ENCODE assay signal across 7 cellular contexts in the genomic region with DNA sequence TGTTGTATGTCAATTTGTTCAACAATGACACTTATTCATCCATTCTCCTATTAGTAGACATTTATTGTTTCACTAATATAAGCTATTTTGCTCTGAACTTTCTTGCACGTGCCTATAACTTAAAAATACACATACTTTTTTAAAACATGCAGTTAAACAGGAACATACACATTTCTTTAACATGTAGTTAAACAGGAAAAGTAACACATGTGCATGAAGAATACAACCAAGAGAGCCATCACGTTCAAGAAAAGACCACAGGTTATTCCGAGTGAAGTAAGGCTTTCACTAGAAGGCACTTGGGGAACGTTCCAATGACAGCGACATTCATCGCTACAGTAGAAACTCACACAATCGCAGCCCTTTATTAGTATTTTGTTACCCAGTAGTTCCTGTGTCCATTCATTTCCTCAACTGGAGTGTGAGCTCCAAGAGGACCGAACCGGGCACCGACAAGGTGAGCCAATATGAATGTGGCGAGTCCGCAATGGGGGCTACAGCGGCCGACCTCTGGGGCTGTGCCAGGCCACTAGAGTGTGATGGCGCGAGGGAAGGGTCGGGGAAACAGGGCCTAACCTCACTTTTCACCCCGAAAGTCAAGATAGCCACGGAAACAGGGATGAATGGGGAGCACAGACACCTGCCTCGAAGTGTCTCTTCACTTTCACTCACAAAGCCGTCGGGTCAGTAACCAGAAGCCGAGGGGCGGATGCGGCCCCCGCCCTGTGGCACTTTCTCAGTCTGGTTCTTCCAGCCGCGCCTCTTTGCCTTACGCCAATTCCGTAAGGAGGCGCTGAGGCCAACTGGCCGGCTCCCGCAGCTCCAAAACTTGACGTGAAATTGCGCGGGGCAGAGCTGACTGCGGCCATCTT. TPM values are rescaled to one million over a fixed set of nuclear protein-coding genes. Genes with fewer than 3 reads are reported as not detected.
DNase-seq lines count a peak whose midpoint lies in the region; ATAC-seq and TF ChIP-seq lines count a peak whose summit lies in the region.

No MANE protein-coding gene starts in this region.

- intact Hi-C loops in sigmoid colon (cut with DNase I) = loop anchor here (2.0 to 5.0 kb wide), 6 partner anchors 45 to 763 kb away; a partner anchor contains a TSS

- ATAC-seq in GM18517 (IDR thresholded peaks at IDR 0.05; ENCODE audit: unreplicated experiment) (peak; percentile 49), HG02973 (IDR thresholded peaks at IDR 0.05; ENCODE audit: unreplicated experiment) (peak; percentile 43)

- WGBS in sigmoid colon, 2 donors = 2 to 5% methylated on average over 37 of the region's 37 CpGs

- DNase-seq in NCI-H187 treated with DMSO at 0.1 percent for 48 hours (lab: John Stamatoyannopoulos, UW) = peak; percentile 56
- DNase-seq in T-helper 2 cell = peak; percentile 51 to 92 (median 75)
- peak; percentile 94 for DNase-seq in astrocyte of the hippocampus (ENCODE audit: low read depth, low spot score)
- DNase-seq in iPS DF 4.7 (ENCODE audit: extremely low read depth, low spot score) = peak; percentile 74
- DNase-seq in sigmoid colon = peak; percentile 95

- TF ChIP-seq EP300 in sigmoid colon (IDR thresholded peaks at IDR 0.05) = no peak

- TF ChIP-seq POLR2A in sigmoid colon (IDR thresholded peaks at IDR 0.05) = no peak

- H3K9me3 ChIP-seq in sigmoid colon = no peaks in the 10 kb centered on the region

- peak overlapping the region; percentile 94 to 98 (median 96) for H3K27ac ChIP-seq in sigmoid colon

- no peaks in the 10 kb centered on the region for H3K36me3 ChIP-seq in sigmoid colon

- TF ChIP-seq CTCF in sigmoid colon (IDR thresholded peaks at IDR 0.05) = no peak

- H3K27me3 ChIP-seq in sigmoid colon = no peaks in the 10 kb centered on the region

- peaks cover 0 to 40% (median 32%) of the 10 kb centered on the region in 4 donors for H3K4me1 ChIP-seq in sigmoid colon

- H3K4me3 ChIP-seq in sigmoid colon = peak overlapping the region; percentile 83 to 93 (median 86)

RNA-seq across cellular contexts. Expression of a gene that starts 0.8 kb away (rescaled TPM):
- 100 to 1,000 TPM; 256 to 330 (median 275) TPM for total RNA-seq in sigmoid colon
- 100 to 1,000 TPM; 112 to 134 (median 132) TPM for polyA plus RNA-seq in sigmoid colon

Comparison
In these comparisons a context has a peak if more than half of its experiments do, and no peak if none do; other contexts are left out.
1. Peak in every context shown above with its lines: DNase-seq, ATAC-seq, H3K4me3 ChIP-seq and H3K27ac ChIP-seq.